In the genomic region with DNA sequence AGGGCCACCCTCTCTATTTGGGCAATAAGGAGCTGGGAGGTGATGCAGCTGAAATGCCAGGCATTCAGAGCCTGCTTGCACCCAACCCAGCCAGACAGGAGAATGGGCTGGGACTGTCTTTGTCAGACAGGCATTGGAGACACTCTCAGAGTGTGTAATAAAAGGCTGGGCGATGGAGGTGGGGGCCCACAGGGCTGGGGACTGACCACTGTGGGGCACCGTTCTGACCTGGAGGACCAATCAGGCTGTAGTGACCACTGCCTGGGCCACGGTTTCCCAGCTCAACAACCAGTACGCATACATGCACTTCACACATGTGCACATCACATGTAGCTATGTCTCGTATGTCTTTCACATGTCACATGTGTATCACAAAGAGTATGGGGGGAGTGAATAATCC, we compare ENCODE assay signal across 2 cellular contexts.
TF ChIP-seq lines count a peak whose summit lies in the region.

No MANE protein-coding gene starts in this region.

TF ChIP-seq in SK-N-SH treated with all-trans-retinoic acid at 6 μM for 48 hours, 23 proteins besides CTCF, POLR2A, EP300 and RAD21:
- TF ChIP-seq, protein P1, sequence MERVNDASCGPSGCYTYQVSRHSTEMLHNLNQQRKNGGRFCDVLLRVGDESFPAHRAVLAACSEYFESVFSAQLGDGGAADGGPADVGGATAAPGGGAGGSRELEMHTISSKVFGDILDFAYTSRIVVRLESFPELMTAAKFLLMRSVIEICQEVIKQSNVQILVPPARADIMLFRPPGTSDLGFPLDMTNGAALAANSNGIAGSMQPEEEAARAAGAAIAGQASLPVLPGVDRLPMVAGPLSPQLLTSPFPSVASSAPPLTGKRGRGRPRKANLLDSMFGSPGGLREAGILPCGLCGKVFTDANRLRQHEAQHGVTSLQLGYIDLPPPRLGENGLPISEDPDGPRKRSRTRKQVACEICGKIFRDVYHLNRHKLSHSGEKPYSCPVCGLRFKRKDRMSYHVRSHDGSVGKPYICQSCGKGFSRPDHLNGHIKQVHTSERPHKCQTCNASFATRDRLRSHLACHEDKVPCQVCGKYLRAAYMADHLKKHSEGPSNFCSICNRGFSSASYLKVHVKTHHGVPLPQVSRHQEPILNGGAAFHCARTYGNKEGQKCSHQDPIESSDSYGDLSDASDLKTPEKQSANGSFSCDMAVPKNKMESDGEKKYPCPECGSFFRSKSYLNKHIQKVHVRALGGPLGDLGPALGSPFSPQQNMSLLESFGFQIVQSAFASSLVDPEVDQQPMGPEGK (CRISPR knock-in tag; IDR thresholded peaks at IDR 0.05; ENCODE audit: borderline replicate concordance): no peak
- TF ChIP-seq ZNF70 (CRISPR knock-in tag; IDR thresholded peaks at IDR 0.05) (peak; percentile 23; the same call in 1 of the 2 replicates), SNAI2 (CRISPR knock-in tag; IDR thresholded peaks at IDR 0.05) (no peak)
- TF ChIP-seq, protein P2, sequence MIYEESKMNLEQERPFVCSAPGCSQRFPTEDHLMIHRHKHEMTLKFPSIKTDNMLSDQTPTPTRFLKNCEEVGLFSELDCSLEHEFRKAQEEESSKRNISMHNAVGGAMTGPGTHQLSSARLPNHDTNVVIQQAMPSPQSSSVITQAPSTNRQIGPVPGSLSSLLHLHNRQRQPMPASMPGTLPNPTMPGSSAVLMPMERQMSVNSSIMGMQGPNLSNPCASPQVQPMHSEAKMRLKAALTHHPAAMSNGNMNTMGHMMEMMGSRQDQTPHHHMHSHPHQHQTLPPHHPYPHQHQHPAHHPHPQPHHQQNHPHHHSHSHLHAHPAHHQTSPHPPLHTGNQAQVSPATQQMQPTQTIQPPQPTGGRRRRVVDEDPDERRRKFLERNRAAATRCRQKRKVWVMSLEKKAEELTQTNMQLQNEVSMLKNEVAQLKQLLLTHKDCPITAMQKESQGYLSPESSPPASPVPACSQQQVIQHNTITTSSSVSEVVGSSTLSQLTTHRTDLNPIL (CRISPR knock-in tag; IDR thresholded peaks at IDR 0.05; ENCODE audit: low read depth): no peak

TF ChIP-seq in SK-N-SH, 30 proteins besides CTCF, POLR2A, EP300 and RAD21:
- TF ChIP-seq CHD2 (IDR thresholded peaks at IDR 0.05; ENCODE audit: low read length, partially characterized antibody): no peak
- TF ChIP-seq SIN3A (IDR thresholded peaks at IDR 0.05; ENCODE audit: borderline replicate concordance, low read depth, low read length): no peak
- TF ChIP-seq, protein P3, sequence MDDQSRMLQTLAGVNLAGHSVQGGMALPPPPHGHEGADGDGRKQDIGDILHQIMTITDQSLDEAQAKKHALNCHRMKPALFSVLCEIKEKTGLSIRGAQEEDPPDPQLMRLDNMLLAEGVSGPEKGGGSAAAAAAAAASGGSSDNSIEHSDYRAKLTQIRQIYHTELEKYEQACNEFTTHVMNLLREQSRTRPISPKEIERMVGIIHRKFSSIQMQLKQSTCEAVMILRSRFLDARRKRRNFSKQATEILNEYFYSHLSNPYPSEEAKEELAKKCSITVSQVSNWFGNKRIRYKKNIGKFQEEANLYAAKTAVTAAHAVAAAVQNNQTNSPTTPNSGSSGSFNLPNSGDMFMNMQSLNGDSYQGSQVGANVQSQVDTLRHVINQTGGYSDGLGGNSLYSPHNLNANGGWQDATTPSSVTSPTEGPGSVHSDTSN (IDR thresholded peaks at IDR 0.05): no peak
- no peak for TF ChIP-seq TAF1 (IDR thresholded peaks at IDR 0.05; ENCODE audit: borderline replicate concordance, low read depth, low read length)
- no peak for TF ChIP-seq FOXJ3 (CRISPR knock-in tag; IDR thresholded peaks at IDR 0.05)
- TF ChIP-seq, protein P4, sequence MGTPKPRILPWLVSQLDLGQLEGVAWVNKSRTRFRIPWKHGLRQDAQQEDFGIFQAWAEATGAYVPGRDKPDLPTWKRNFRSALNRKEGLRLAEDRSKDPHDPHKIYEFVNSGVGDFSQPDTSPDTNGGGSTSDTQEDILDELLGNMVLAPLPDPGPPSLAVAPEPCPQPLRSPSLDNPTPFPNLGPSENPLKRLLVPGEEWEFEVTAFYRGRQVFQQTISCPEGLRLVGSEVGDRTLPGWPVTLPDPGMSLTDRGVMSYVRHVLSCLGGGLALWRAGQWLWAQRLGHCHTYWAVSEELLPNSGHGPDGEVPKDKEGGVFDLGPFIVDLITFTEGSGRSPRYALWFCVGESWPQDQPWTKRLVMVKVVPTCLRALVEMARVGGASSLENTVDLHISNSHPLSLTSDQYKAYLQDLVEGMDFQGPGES (IDR thresholded peaks at IDR 0.05; ENCODE audit: low read depth, low read length): no peak
- TF ChIP-seq, protein P5, sequence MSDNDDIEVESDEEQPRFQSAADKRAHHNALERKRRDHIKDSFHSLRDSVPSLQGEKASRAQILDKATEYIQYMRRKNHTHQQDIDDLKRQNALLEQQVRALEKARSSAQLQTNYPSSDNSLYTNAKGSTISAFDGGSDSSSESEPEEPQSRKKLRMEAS (IDR thresholded peaks at IDR 0.05; ENCODE audit: low read depth): no peak
- no peak for TF ChIP-seq YY1 (IDR thresholded peaks at IDR 0.05; ENCODE audit: low read depth)
- TF ChIP-seq NFIC (IDR thresholded peaks at IDR 0.05; ENCODE audit: borderline replicate concordance): no peak
- TF ChIP-seq, protein P6, sequence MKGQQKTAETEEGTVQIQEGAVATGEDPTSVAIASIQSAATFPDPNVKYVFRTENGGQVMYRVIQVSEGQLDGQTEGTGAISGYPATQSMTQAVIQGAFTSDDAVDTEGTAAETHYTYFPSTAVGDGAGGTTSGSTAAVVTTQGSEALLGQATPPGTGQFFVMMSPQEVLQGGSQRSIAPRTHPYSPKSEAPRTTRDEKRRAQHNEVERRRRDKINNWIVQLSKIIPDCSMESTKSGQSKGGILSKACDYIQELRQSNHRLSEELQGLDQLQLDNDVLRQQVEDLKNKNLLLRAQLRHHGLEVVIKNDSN (IDR thresholded peaks at IDR 0.05; ENCODE audit: borderline replicate concordance, low read depth): no peak
- TF ChIP-seq POLR2AphosphoS5 (IDR thresholded peaks at IDR 0.05; ENCODE audit: low read depth, low read length): no peak
- no peak for TF ChIP-seq TCF12 (IDR thresholded peaks at IDR 0.05)
- no peak for TF ChIP-seq ELF1 (IDR thresholded peaks at IDR 0.05)
